ENCODE assay signal across 27 cellular contexts in the genomic region with DNA sequence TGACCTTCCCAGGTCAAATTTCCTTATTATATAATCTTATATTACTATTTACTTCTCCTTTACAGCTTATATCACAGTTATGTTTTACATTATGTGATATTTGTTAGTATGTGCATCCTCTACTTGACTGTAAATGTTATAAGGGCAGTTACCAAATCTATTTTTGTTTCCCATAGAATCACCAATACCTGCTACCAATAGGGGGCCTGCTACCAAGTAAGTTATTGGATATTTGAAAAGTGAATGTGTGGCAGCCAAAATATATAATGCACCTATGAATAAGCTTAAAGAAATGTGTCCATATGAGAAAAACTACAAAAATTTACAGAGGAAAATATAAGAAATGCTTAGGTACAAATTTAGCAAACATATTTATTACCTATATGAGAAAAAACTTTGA. TPM values are rescaled to one million over a fixed set of nuclear protein-coding genes. Genes with fewer than 3 reads are reported as not detected.
DNase-seq lines count a peak whose midpoint lies in the region; ATAC-seq and TF ChIP-seq lines count a peak whose summit lies in the region.
"Had no signal": no experiment of that assay in that cellular context is flagged by ENCODE, and none has a peak within 500 bp of the region (broad histone marks: within the 10 kb centered on the region; RNA-seq: fewer than 3 reads in every experiment).

No MANE protein-coding gene starts in this region.

- no peaks in the 10 kb centered on the region for H3K79me1 ChIP-seq in H9 (ENCODE audit: insufficient read depth, low read depth, low read length, poor library complexity, severe bottlenecking)

- TF ChIP-seq CTCF in A673 (conservative IDR thresholded peaks at IDR 0.05; ENCODE audit: low read depth, low read length) = peak; percentile 21; the same call in 1 of the 2 replicates
- peak; percentile 51 for TF ChIP-seq CTCF in H9 (conservative IDR thresholded peaks at IDR 0.05)
- TF ChIP-seq CTCF in OCI-LY7 (conservative IDR thresholded peaks at IDR 0.05; ENCODE audit: low read length) = peak; percentile 49
- TF ChIP-seq CTCF in fibroblast of villous mesenchyme (IDR thresholded peaks at IDR 0.05; ENCODE audit: insufficient read depth, low read depth, low read length) = peak; percentile 7
- no peak for TF ChIP-seq CTCF in transverse colon (IDR thresholded peaks at IDR 0.05)

- no peaks in the 10 kb centered on the region for H4K20me1 ChIP-seq in H9 (ENCODE audit: control insufficient read depth, insufficient read depth, insufficient read length)
- no peaks in the 10 kb centered on the region for H4K20me1 ChIP-seq in OCI-LY7 (ENCODE audit: insufficient read depth, low read length)

- H3K36me3 ChIP-seq in A673 (ENCODE audit: insufficient read depth, low read length, poor library complexity, severe bottlenecking) (no peaks in the 10 kb centered on the region), OCI-LY7 (ENCODE audit: insufficient read depth, low read length) (no peaks in the 10 kb centered on the region), transverse colon (no peaks in the 10 kb centered on the region)

- no peak overlapping the region for H2BK20ac ChIP-seq in H9 (ENCODE audit: low read depth, low read length, poor library complexity, severe bottlenecking)

- no peak overlapping the region for H3K4ac ChIP-seq in H9 (ENCODE audit: low read depth, low read length)

- H3K4me1 Mint-ChIP-seq in H9 = 0 out of 4 replicates have a peak, but pooled peaks cover 0 to 5% of the 10 kb centered on the region in 2 experiments
- no peaks in the 10 kb centered on the region for H3K4me1 Mint-ChIP-seq in activated CD4-positive, alpha-beta memory T cell treated with anti-CD3 and anti-CD28 coated beads, Interleukin-2, amount 10 ng/mL, durations not matched to agents 7 days and 5 days
- no peaks in the 10 kb centered on the region for H3K4me1 Mint-ChIP-seq in activated T-helper 17 cell treated with anti-CD3 and anti-CD28 coated beads, Interleukin-2, amount 50 U/mL, for 72 hours
- H3K4me1 Mint-ChIP-seq: CD4-positive, CD25-positive, alpha-beta regulatory T cell had no signal

- no peaks in the 10 kb centered on the region for H3K4me1 ChIP-seq in A673 (ENCODE audit: insufficient read depth, low read length, poor library complexity, severe bottlenecking)
- H3K4me1 ChIP-seq in H9 (ENCODE audit: insufficient read depth, low read length) = no peaks in the 10 kb centered on the region
- H3K4me1 ChIP-seq in OCI-LY7 (ENCODE audit: insufficient read depth, low read length, poor library complexity, severe bottlenecking) = no peaks in the 10 kb centered on the region
- H3K4me1 ChIP-seq in transverse colon = no peaks in the 10 kb centered on the region

- ATAC-seq in activated T-helper 17 cell treated with anti-CD3 and anti-CD28 coated beads, Interleukin-2, amount 50 U/mL, for 72 hours (replicated peaks) = no peak
- ATAC-seq: HCT116, Panc1 had no signal

- no peak for TF ChIP-seq EP300 in transverse colon (IDR thresholded peaks at IDR 0.05; ENCODE audit: low read depth)

- no peaks in the 10 kb centered on the region; a peak in 1 of 5 replicates for H3K9me3 Mint-ChIP-seq in H9
- no peaks in the 10 kb centered on the region for H3K9me3 Mint-ChIP-seq in activated CD4-positive, alpha-beta memory T cell treated with anti-CD3 and anti-CD28 coated beads, Interleukin-2, amount 10 ng/mL, durations not matched to agents 7 days and 5 days
- peaks cover 4% of the 10 kb centered on the region for H3K9me3 Mint-ChIP-seq in activated T-helper 17 cell treated with anti-CD3 and anti-CD28 coated beads, Interleukin-2, amount 50 U/mL, for 72 hours

- no peaks in the 10 kb centered on the region for H3K23me2 ChIP-seq in H9 (ENCODE audit: insufficient read length, low read depth, low read length, poor library complexity, severe bottlenecking)

- no peak overlapping the region for H4K91ac ChIP-seq in H9 (ENCODE audit: insufficient read length, low read depth, low read length)

- H2AFZ ChIP-seq in H9 (ENCODE audit: low read length) = no peak overlapping the region
- no peak overlapping the region for H2AFZ ChIP-seq in OCI-LY7 (ENCODE audit: low read length)

- peaks cover 4% of the 10 kb centered on the region for H3K27me3 Mint-ChIP-seq in H9 (ENCODE audit: low read depth)
- H3K27me3 Mint-ChIP-seq in activated CD4-positive, alpha-beta memory T cell treated with anti-CD3 and anti-CD28 coated beads, Interleukin-2, amount 10 ng/mL, durations not matched to agents 7 days and 5 days = no peaks in the 10 kb centered on the region
- H3K27me3 Mint-ChIP-seq in activated T-helper 17 cell treated with anti-CD3 and anti-CD28 coated beads, Interleukin-2, amount 50 U/mL, for 72 hours = no peaks in the 10 kb centered on the region
- H3K27me3 Mint-ChIP-seq: CD4-positive, CD25-positive, alpha-beta regulatory T cell had no signal

- H2BK12ac ChIP-seq in H9 (ENCODE audit: insufficient read length, low read depth, low read length) = no peak overlapping the region

- H3K27me3 ChIP-seq in A673 (replicated peaks; ENCODE audit: insufficient read depth, low read depth, low read length, poor library complexity) = no peaks in the 10 kb centered on the region
- no peaks in the 10 kb centered on the region for H3K27me3 ChIP-seq in H9 (ENCODE audit: insufficient read depth, low read length)
- no peaks in the 10 kb centered on the region for H3K27me3 ChIP-seq in transverse colon

- TF ChIP-seq POLR2A in transverse colon (IDR thresholded peaks at IDR 0.05) = no peak

- DNase-seq in A673 (ENCODE audit: low spot score) (no peak), H9 (no peak), OCI-LY7 (ENCODE audit: low spot score) (no peak), fibroblast of villous mesenchyme (ENCODE audit: low read depth) (no peak), KBM-7 (no peak), transverse colon (no peak)
- no peak for DNase-seq in activated CD4-positive, alpha-beta memory T cell treated with anti-CD3 and anti-CD28 coated beads, Interleukin-2, amount 10 ng/mL, durations not matched to agents 7 days and 5 days
- DNase-seq: ACHN; CD4-positive, CD25-positive, alpha-beta regulatory T cell; DMS153; DND-41; Kasumi-1; NCI-H2029; NCI-H446; NCI-H526; NCI-H82; NK-92 treated with Interleukin-12 subunit alpha and Interleukin-12 subunit beta, amount 100 ng/mL, for 24 hours; SHP77 had no signal

- H2BK120ac ChIP-seq in H9 (ENCODE audit: low read depth, low read length, poor library complexity, severe bottlenecking) = no peak overlapping the region

- POLR2A ChIA-PET in A673 (lab: Charles Lee; ENCODE audit: low non-redundant PET) = no interaction called here
- POLR2A ChIA-PET in OCI-LY7 (lab: Charles Lee) = interaction anchor here (1.3 to 1.4 kb wide), 2 partner anchors 43 to 58 kb away, joined by 3 to 4 read pairs; no protein-coding TSS in a partner anchor
- POLR2A ChIA-PET in activated CD4-positive, alpha-beta memory T cell treated with anti-CD3 and anti-CD28 coated beads, Interleukin-2, amount 10 ng/mL, durations not matched to agents 7 days and 5 days (lab: Charles Lee) = no interaction called here

- no peaks in the 10 kb centered on the region for H3K9me2 ChIP-seq in OCI-LY7 (ENCODE audit: insufficient read depth, low read length)

- H3T11ph ChIP-seq in H9 (ENCODE audit: low read length) = no peak overlapping the region

- no peak overlapping the region for H4K8ac ChIP-seq in H9 (replicated peaks; ENCODE audit: insufficient read length, low read depth, low read length)

- H3K4me3 ChIP-seq in A673 (ENCODE audit: low read depth, low read length, poor library complexity, severe bottlenecking) (no peak overlapping the region), OCI-LY7 (ENCODE audit: low read depth, low read length, poor library complexity, severe bottlenecking) (no peak overlapping the region), fibroblast of villous mesenchyme (ENCODE audit: low read depth, low read length) (no peak overlapping the region), transverse colon (no peak overlapping the region)

- no peak overlapping the region for H3K4me3 Mint-ChIP-seq in H9
- H3K4me3 Mint-ChIP-seq in activated CD4-positive, alpha-beta memory T cell treated with anti-CD3 and anti-CD28 coated beads, Interleukin-2, amount 10 ng/mL, durations not matched to agents 7 days and 5 days = no peak overlapping the region
- H3K4me3 Mint-ChIP-seq in activated T-helper 17 cell treated with anti-CD3 and anti-CD28 coated beads, Interleukin-2, amount 50 U/mL, for 72 hours = no peak overlapping the region
- H3K4me3 Mint-ChIP-seq: CD4-positive, CD25-positive, alpha-beta regulatory T cell had no signal

- H3K79me2 ChIP-seq in H9 (ENCODE audit: insufficient read depth, low read length) (no peaks in the 10 kb centered on the region), OCI-LY7 (ENCODE audit: insufficient read depth, low read depth, low read length) (no peaks in the 10 kb centered on the region)

- H3K9ac ChIP-seq in H9 (ENCODE audit: extremely low read depth, insufficient read length, low read length) = no peak overlapping the region

- BruUV-seq in A673 (replicated peaks; lab: Mats Ljungman, UMichigan) (no TSS peak), OCI-LY7 (replicated peaks; lab: Mats Ljungman, UMichigan) (no TSS peak)

- CTCF ChIA-PET in A673 (lab: Charles Lee) (no interaction called here), OCI-LY7 (lab: Charles Lee; ENCODE audit: unreplicated experiment) (no interaction called here)
- CTCF ChIA-PET in activated CD4-positive, alpha-beta memory T cell treated with anti-CD3 and anti-CD28 coated beads, Interleukin-2, amount 10 ng/mL, durations not matched to agents 7 days and 5 days (lab: Charles Lee) = no interaction called here

- H3K14ac ChIP-seq in H9 (ENCODE audit: insufficient read depth, low read length) = no peak overlapping the region

- H3K27ac ChIP-seq in A673 (ENCODE audit: low read depth, low read length, poor library complexity, severe bottlenecking) (no peak overlapping the region), H9 (ENCODE audit: insufficient read length, low read depth, low read length) (no peak overlapping the region), OCI-LY7 (ENCODE audit: low read depth, low read length, poor library complexity, severe bottlenecking) (no peak overlapping the region), transverse colon (no peak overlapping the region)
- H3K27ac ChIP-seq: 22Rv1, HL-60, RWPE1 had no signal

- H3K9me3 ChIP-seq in A673 (ENCODE audit: low read depth, low read length, poor library complexity, severe bottlenecking) = no peaks in the 10 kb centered on the region
- no peaks in the 10 kb centered on the region for H3K9me3 ChIP-seq in H9 (ENCODE audit: control insufficient read depth, low read depth, low read length)
- H3K9me3 ChIP-seq in OCI-LY7 (ENCODE audit: low read length) = no peaks in the 10 kb centered on the region
- H3K9me3 ChIP-seq in transverse colon = no peaks in the 10 kb centered on the region

- intact Hi-C loops in A673 (cut with micrococcal nuclease; ENCODE audit: unreplicated experiment) = no loop called here
- intact Hi-C loops in OCI-LY7 (cut with micrococcal nuclease; ENCODE audit: unreplicated experiment) = no loop called here
- intact Hi-C loops in transverse colon (cut with DNase I; ENCODE audit: low total_unique reads) = no loop called here

- in situ Hi-C loops in KBM-7 (cut with MboI; ENCODE audit: low pct_unique_long_range_greater_than_20kb, low sequenced_read_pairs) (no loop called here), transverse colon (cut with MboI; ENCODE audit: low pct_ligation_motif_present in 1 of 4, low pct_unique_long_range_greater_than_20kb in 1 of 4, low sequenced_read_pairs in 3 of 4) (no loop called here)

- no peak overlapping the region for H2AK5ac ChIP-seq in H9 (ENCODE audit: insufficient read length, low read length)

- H3K4me2 ChIP-seq in H9 (ENCODE audit: insufficient read depth, insufficient read length, low read length) (no peak overlapping the region), OCI-LY7 (ENCODE audit: low read length) (no peak overlapping the region)

- H3K18ac ChIP-seq in H9 (ENCODE audit: insufficient read length, low read depth, low read length) = no peak overlapping the region

- H3K27ac Mint-ChIP-seq in H9 = no peak overlapping the region
- H3K27ac Mint-ChIP-seq in activated CD4-positive, alpha-beta memory T cell treated with anti-CD3 and anti-CD28 coated beads, Interleukin-2, amount 10 ng/mL, durations not matched to agents 7 days and 5 days = no peak overlapping the region
- H3K27ac Mint-ChIP-seq in activated T-helper 17 cell treated with anti-CD3 and anti-CD28 coated beads, Interleukin-2, amount 50 U/mL, for 72 hours = no peak overlapping the region
- H3K27ac Mint-ChIP-seq: CD4-positive, CD25-positive, alpha-beta regulatory T cell had no signal

- H2BK5ac ChIP-seq in H9 (ENCODE audit: insufficient read length, low read length) = no peak overlapping the region

- H3K23ac ChIP-seq in H9 (ENCODE audit: insufficient read length, low read depth, low read length) = no peak overlapping the region

- no peak overlapping the region for H3K56ac ChIP-seq in H9 (ENCODE audit: insufficient read length, low read depth, low read length)

- H2BK15ac ChIP-seq in H9 (ENCODE audit: low read depth, low read length) = no peak overlapping the region

- no peak overlapping the region for H4K5ac ChIP-seq in H9 (ENCODE audit: insufficient read length, low read depth, low read length)

- no peaks in the 10 kb centered on the region; a peak in 1 of 7 replicates for H3K36me3 Mint-ChIP-seq in H9 (ENCODE audit: insufficient read depth in 1 of 3, low read depth in 3 of 3)
- no peaks in the 10 kb centered on the region for H3K36me3 Mint-ChIP-seq in activated CD4-positive, alpha-beta memory T cell treated with anti-CD3 and anti-CD28 coated beads, Interleukin-2, amount 10 ng/mL, durations not matched to agents 7 days and 5 days (ENCODE audit: low read depth)
- no peaks in the 10 kb centered on the region for H3K36me3 Mint-ChIP-seq in activated T-helper 17 cell treated with anti-CD3 and anti-CD28 coated beads, Interleukin-2, amount 50 U/mL, for 72 hours (ENCODE audit: low read depth)
- H3K36me3 Mint-ChIP-seq: CD4-positive, CD25-positive, alpha-beta regulatory T cell had no signal

RNA-seq across cellular contexts. Expression of a gene that starts 23.9 kb away (rescaled TPM):
- total RNA-seq in A673 (2021) = not detected in 2 replicates
- total RNA-seq in H9 (2021) = not detected in 2 replicates
- 0.03 TPM in 1 of 2 replicates, not detected in the other for total RNA-seq in OCI-LY7 (2014; rRNA removed; shearing (Covaris generic))
- total RNA-seq in OCI-LY7 (2022) = not detected in 2 replicates
- 0.43 TPM in 1 of 2 replicates, not detected in the other for total RNA-seq in fibroblast of villous mesenchyme
- total RNA-seq in transverse colon = not detected
- total RNA-seq in activated CD4-positive, alpha-beta memory T cell treated with anti-CD3 and anti-CD28 coated beads, Interleukin-2, amount 10 ng/mL, durations not matched to agents 7 days and 5 days = not detected
- total RNA-seq in activated T-helper 17 cell treated with anti-CD3 and anti-CD28 coated beads, Interleukin-2, amount 50 U/mL, for 72 hours = not detected
- total RNA-seq: CD4-positive, CD25-positive, alpha-beta regulatory T cell; H1; MCF 10A; SK-MEL-5 had no signal

Comparison
In these comparisons a context has a peak if more than half of its experiments do, and no peak if none do; other contexts are left out.
1. CTCF ChIP-seq: peak in A673 (single experiment), H9 (single experiment), OCI-LY7 (single experiment) and fibroblast of villous mesenchyme (single experiment); none in transverse colon (0 of 5).